In genomic region chr12:98653866-98654493, GRCh38 we compare ENCODE assay signal across 8 cellular contexts. TPM values are rescaled to one million over a fixed set of nuclear protein-coding genes. Genes with fewer than 3 reads are reported as not detected.
DNase-seq lines count a peak whose midpoint lies in the region; ATAC-seq and TF ChIP-seq lines count a peak whose summit lies in the region.

No MANE protein-coding gene starts in this region.

- no peak overlapping the region for H3K4me3 ChIP-seq in heart left ventricle
- no peak overlapping the region for H3K4me3 ChIP-seq in right cardiac atrium (ENCODE audit: low read length)
- no peak overlapping the region for H3K4me3 ChIP-seq in RWPE2 (ENCODE audit: severe bottlenecking)
- no peak overlapping the region for H3K4me3 ChIP-seq in osteoblast (ENCODE audit: insufficient read depth, low read length)

- H3K27ac ChIP-seq in heart left ventricle (no peak overlapping the region), right cardiac atrium (ENCODE audit: low read length) (no peak overlapping the region), RWPE2 (ENCODE audit: poor library complexity, severe bottlenecking) (no peak overlapping the region), osteoblast (ENCODE audit: low read depth, low read length) (no peak overlapping the region)

- H3K36me3 ChIP-seq in heart left ventricle, result peaks cover 0 to 79% (median 56%) of the 10 kb centered on the region in 9 donors
- H3K36me3 ChIP-seq in RWPE2 (ENCODE audit: low read depth), result peaks cover 64% of the 10 kb centered on the region
- peaks cover 30% of the 10 kb centered on the region for H3K36me3 ChIP-seq in osteoblast (ENCODE audit: insufficient read depth, low read length)

- H3K4me1 ChIP-seq in heart left ventricle (no peaks in the 10 kb centered on the region), right cardiac atrium (ENCODE audit: control insufficient read depth, insufficient read depth, low read length) (no peaks in the 10 kb centered on the region), RWPE2 (ENCODE audit: insufficient read depth, poor library complexity, severe bottlenecking) (no peaks in the 10 kb centered on the region), osteoblast (ENCODE audit: insufficient read depth, low read length) (no peaks in the 10 kb centered on the region)

- no peaks in the 10 kb centered on the region for H3K27me3 ChIP-seq in heart left ventricle
- H3K27me3 ChIP-seq in right cardiac atrium (ENCODE audit: control insufficient read depth, insufficient read depth), result no peaks in the 10 kb centered on the region
- no peaks in the 10 kb centered on the region for H3K27me3 ChIP-seq in RWPE2 (ENCODE audit: insufficient read depth, poor library complexity, severe bottlenecking)
- no peaks in the 10 kb centered on the region for H3K27me3 ChIP-seq in osteoblast (ENCODE audit: insufficient read depth, low read length)

- ATAC-seq in heart left ventricle (no peak), right cardiac atrium (no peak), RWPE2 (ENCODE audit: low read depth) (peak; percentile 44; the same call in 2 of the 3 replicates), HG03095 (IDR thresholded peaks at IDR 0.05; ENCODE audit: unreplicated experiment) (no peak), GM21381 (IDR thresholded peaks at IDR 0.05; ENCODE audit: unreplicated experiment) (no peak)

- no peak overlapping the region for H2AFZ ChIP-seq in osteoblast (ENCODE audit: low read length)

- DNase-seq in heart left ventricle (no peak), right cardiac atrium (no peak), RWPE2 (ENCODE audit: low spot score) (no peak), erythroblast (lab: John Stamatoyannopoulos, UW) (peak; percentile 68 to 78), osteoblast (ENCODE audit: insufficient read length, low spot score, missing footprints) (peak; percentile 90)

- H3K4me2 ChIP-seq in osteoblast (ENCODE audit: insufficient read depth, low read length), result no peak overlapping the region

- no peaks in the 10 kb centered on the region for H4K20me1 ChIP-seq in osteoblast (ENCODE audit: insufficient read depth, low read length)

- intact Hi-C loops in heart left ventricle (cut with DNase I), result loop anchor here in 8 of 10 donors (2.0 to 10.0 kb wide), 3 partner anchors 87 to 229 kb away; no protein-coding TSS in a partner anchor
- intact Hi-C loops in right cardiac atrium (cut with DNase I), result loop anchor here in 3 of 4 donors (5.0 to 10.0 kb wide), 2 partner anchors 87 to 89 kb away; no protein-coding TSS in a partner anchor

- TF ChIP-seq POLR2A in heart left ventricle (IDR thresholded peaks at IDR 0.05) (no peak), erythroblast (IDR thresholded peaks at IDR 0.05; ENCODE audit: low read length) (no peak)

- TF ChIP-seq CTCF in heart left ventricle (IDR thresholded peaks at IDR 0.05) (peak; percentile 42 to 72 (median 57)), LNCAP (IDR thresholded peaks at IDR 0.05) (peak; percentile 72), RWPE2 (IDR thresholded peaks at IDR 0.05; ENCODE audit: poor library complexity, severe bottlenecking) (peak; percentile 75), osteoblast (IDR thresholded peaks at IDR 0.05; ENCODE audit: extremely low read depth, low read depth, low read length) (peak; percentile 63)

- 83 to 94% (median 92%) methylated on average over 1 of the region's 1 CpG for WGBS in heart left ventricle, 4 donors
- WGBS in right cardiac atrium, result 84% methylated on average over 1 of the region's 1 CpG

- no peaks in the 10 kb centered on the region for H3K9me3 ChIP-seq in heart left ventricle
- no peaks in the 10 kb centered on the region for H3K9me3 ChIP-seq in right cardiac atrium (ENCODE audit: control insufficient read depth, low read length)
- H3K9me3 ChIP-seq in RWPE2 (ENCODE audit: severe bottlenecking), result no peaks in the 10 kb centered on the region
- H3K9me3 ChIP-seq in osteoblast (ENCODE audit: low read depth, low read length), result no peaks in the 10 kb centered on the region

- H3K79me2 ChIP-seq in osteoblast (ENCODE audit: insufficient read depth, low read length), result peaks cover 8% of the 10 kb centered on the region

RNA-seq across cellular contexts. Expression of gene APAF1, which starts 8.9 kb away (rescaled TPM):
- total RNA-seq in heart left ventricle, result 10 to 100 TPM in 1 of 9 donors, 1 to 10 TPM in 8; 2.9 to 11.6 (median 3.8) TPM
- polyA plus RNA-seq in heart left ventricle, result 1 to 10 TPM; 2.5 to 3.7 TPM
- total RNA-seq in right cardiac atrium, result 1 to 10 TPM; 4.0 to 7.1 (median 4.5) TPM
- polyA plus RNA-seq in right cardiac atrium, result 2.9 TPM
- total RNA-seq in osteoblast, result 15.2 and 21.8 TPM in 2 replicates

RNA-seq across cellular contexts. Expression of gene IKBIP, which starts 9.4 kb away (rescaled TPM):
- total RNA-seq in heart left ventricle (10 to 100 TPM in 1 of 9 donors, 1 to 10 TPM in 8; 3.6 to 16.5 (median 4.8) TPM), right cardiac atrium (10 to 100 TPM in 1 of 4 donors, 1 to 10 TPM in 3; 4.9 to 10.3 (median 6.3) TPM), osteoblast (47.4 and 57.8 TPM in 2 replicates)
- polyA plus RNA-seq in heart left ventricle (10 to 100 TPM in 1 of 2 donors, 1 to 10 TPM in 1; 6.1 to 11.4 TPM), right cardiac atrium (8.1 TPM)

Comparison
In these comparisons a context has a peak if more than half of its experiments do, and no peak if none do; other contexts are left out.
1. DNase-seq: peak in erythroblast (2 of 2) and osteoblast (single experiment); none in heart left ventricle (0 of 5), right cardiac atrium (0 of 3) and RWPE2 (single experiment).
2. Peak in every context shown above with its lines, with median percentiles within 50 percentile points of each other: CTCF ChIP-seq.